In genomic region chr9:89667730-89668129, GRCh38 we compare ENCODE assay signal across 18 cellular contexts.
A peak's percentile ranks its signal among the peaks of the same experiment; 100 is the strongest.
DNase-seq lines count a peak whose midpoint lies in the region; ATAC-seq and TF ChIP-seq lines count a peak whose summit lies in the region.
"Had no signal": no experiment of that assay in that cellular context is flagged by ENCODE, and none has a peak within 500 bp of the region (broad histone marks: within the 10 kb centered on the region; RNA-seq: fewer than 3 reads in every experiment).

No MANE protein-coding gene starts in this region.

- H3K27ac Mint-ChIP-seq in brain (peak overlapping the region in 3 of 5 experiments; percentile 17 to 54 (median 22)), progenitor cell of endocrine pancreas (peak overlapping the region; percentile 57), immature natural killer cell (no peak overlapping the region)
- H3K27ac Mint-ChIP-seq: CD14-positive monocyte had no signal

- no peak for TF ChIP-seq EP300 in esophagus muscularis mucosa (IDR thresholded peaks at IDR 0.05)

- in situ Hi-C loops in HAP-1 (cut with MboI; ENCODE audit: low sequenced_read_pairs), result loop anchor here (25.0 kb wide), 1 partner anchor 355 kb away; the partner anchor contains the start of genes CKS2 and SECISBP2

- no peak overlapping the region for H3K4me3 Mint-ChIP-seq in brain
- no peak overlapping the region for H3K4me3 Mint-ChIP-seq in progenitor cell of endocrine pancreas (ENCODE audit: low read depth)
- no peak overlapping the region for H3K4me3 Mint-ChIP-seq in immature natural killer cell
- H3K4me3 Mint-ChIP-seq: CD14-positive monocyte had no signal

- no peak for TF ChIP-seq POLR2A in esophagus muscularis mucosa (IDR thresholded peaks at IDR 0.05; ENCODE audit: low read depth)

- H3K9me3 ChIP-seq in DND-41 (ENCODE audit: insufficient read depth, low read length, severe bottlenecking) (no peaks in the 10 kb centered on the region), HAP-1 (no peaks in the 10 kb centered on the region), esophagus muscularis mucosa (no peaks in the 10 kb centered on the region)
- H3K9me3 ChIP-seq: heart right ventricle had no signal

- no peak overlapping the region for H3K9ac ChIP-seq in DND-41 (ENCODE audit: low read depth, low read length)
- H3K9ac ChIP-seq: KMS-11 had no signal

- no peak overlapping the region for H2AFZ ChIP-seq in DND-41 (ENCODE audit: low read depth, low read length)

- TF ChIP-seq CTCF in DND-41 (IDR thresholded peaks at IDR 0.05; ENCODE audit: borderline replicate concordance, extremely low read depth, low read length, poor library complexity, severe bottlenecking) (no peak), brain (conservative IDR thresholded peaks at IDR 0.05) (no peak), progenitor cell of endocrine pancreas (IDR thresholded peaks at IDR 0.05; ENCODE audit: unreplicated experiment) (no peak), esophagus muscularis mucosa (IDR thresholded peaks at IDR 0.05) (no peak)

- H3K27me3 Mint-ChIP-seq in brain (peaks cover 3% of the 10 kb centered on the region), progenitor cell of endocrine pancreas (peaks cover 28% of the 10 kb centered on the region), immature natural killer cell (ENCODE audit: low read depth in 3 of 3) (peaks cover 3 to 10% (median 4%) of the 10 kb centered on the region in 3 donors)

- H3K79me2 ChIP-seq in DND-41 (ENCODE audit: insufficient read depth, low read length), result no peaks in the 10 kb centered on the region

- H3K36me3 ChIP-seq in DND-41 (ENCODE audit: insufficient read depth, low read length) (no peaks in the 10 kb centered on the region), HAP-1 (replicated peaks) (no peaks in the 10 kb centered on the region), esophagus muscularis mucosa (no peaks in the 10 kb centered on the region)
- H3K36me3 ChIP-seq: heart right ventricle had no signal

- H3K4me1 Mint-ChIP-seq in brain (peaks cover 41% of the 10 kb centered on the region), progenitor cell of endocrine pancreas (ENCODE audit: low read depth) (peaks cover 39% of the 10 kb centered on the region), immature natural killer cell (no peaks in the 10 kb centered on the region)

- intact Hi-C loops in esophagus muscularis mucosa (cut with DNase I), result no loop called here

- DNase-seq in DND-41 (no peak), NCI-H2029 (lab: John Stamatoyannopoulos, UW) (peak; percentile 94), progenitor cell of endocrine pancreas (ENCODE audit: low spot score, unreplicated experiment) (no peak), HAP-1 (ENCODE audit: low spot score in 2 of 2) (no peak), immature natural killer cell (no peak), esophagus muscularis mucosa (ENCODE audit: extremely low spot score) (no peak)
- DNase-seq: activated CD4-positive, alpha-beta T cell treated with anti-CD3 and anti-CD28 coated beads, Interleukin-2, amount 50 U/mL, for 4 hours; GDM1; heart right ventricle; mammary epithelial cell; stimulated activated naive CD8-positive, alpha-beta T cell treated with anti-CD3 and anti-CD28 coated beads, Interleukin-15, Interleukin-2, amounts not matched to agents 100 U/mL and 50 U/mL, for 24 hours; T-helper 9 cell had no signal

- H3K9me3 Mint-ChIP-seq in brain, result peaks cover 0 to 8% (median 3%) of the 10 kb centered on the region in 5 experiments
- H3K9me3 Mint-ChIP-seq in progenitor cell of endocrine pancreas (ENCODE audit: low read depth), result no peaks in the 10 kb centered on the region
- no peaks in the 10 kb centered on the region for H3K9me3 Mint-ChIP-seq in immature natural killer cell

- ATAC-seq in DND-41 (ENCODE audit: insufficient read depth, low read depth) (peak; percentile 31; the same call in 1 of the 3 replicates), HG02981 (IDR thresholded peaks at IDR 0.05; ENCODE audit: unreplicated experiment) (no peak)
- ATAC-seq: esophagus mucosa had no signal

- H3K36me3 Mint-ChIP-seq in brain, result no peaks in the 10 kb centered on the region
- no peaks in the 10 kb centered on the region for H3K36me3 Mint-ChIP-seq in progenitor cell of endocrine pancreas (ENCODE audit: insufficient read depth)
- no peaks in the 10 kb centered on the region for H3K36me3 Mint-ChIP-seq in immature natural killer cell
- H3K36me3 Mint-ChIP-seq: CD14-positive monocyte had no signal

- 80% methylated on average over 8 of the region's 8 CpGs for WGBS in esophagus muscularis mucosa

- H3K27me3 ChIP-seq in DND-41 (ENCODE audit: insufficient read depth, low read length, poor library complexity) (no peaks in the 10 kb centered on the region), HAP-1 (ENCODE audit: low read depth) (no peaks in the 10 kb centered on the region), esophagus muscularis mucosa (no peaks in the 10 kb centered on the region)
- H3K27me3 ChIP-seq: heart right ventricle had no signal

- H3K27ac ChIP-seq in DND-41 (ENCODE audit: low read length), result no peak overlapping the region
- H3K27ac ChIP-seq in esophagus muscularis mucosa (replicated peaks in 1 of 4), result no peak overlapping the region
- H3K27ac ChIP-seq: coronary artery, KMS-11 had no signal

- H3K4me2 ChIP-seq in DND-41 (ENCODE audit: insufficient read depth, low read length), result no peak overlapping the region
- H3K4me2 ChIP-seq: KMS-11 had no signal

- H3K4me3 ChIP-seq in DND-41 (ENCODE audit: low read depth in 1 of 2, low read length in 2 of 2) (no peak overlapping the region), HAP-1 (no peak overlapping the region), esophagus muscularis mucosa (no peak overlapping the region)
- H3K4me3 ChIP-seq: coronary artery, heart right ventricle had no signal

- no peaks in the 10 kb centered on the region for H4K20me1 ChIP-seq in DND-41 (ENCODE audit: insufficient read depth, low read length)

- H3K4me1 ChIP-seq in DND-41 (ENCODE audit: insufficient read depth, low read length), result no peaks in the 10 kb centered on the region
- no peaks in the 10 kb centered on the region for H3K4me1 ChIP-seq in HAP-1
- H3K4me1 ChIP-seq in esophagus muscularis mucosa, result peaks cover 0 to 2% (median 2%) of the 10 kb centered on the region in 4 donors

Comparison
In these comparisons a context has a peak if more than half of its experiments do, and no peak if none do; other contexts are left out.
1. H3K27ac Mint-ChIP-seq: peak in brain (3 of 5) and progenitor cell of endocrine pancreas (single experiment); none in immature natural killer cell (0 of 6).